In the genomic region with DNA sequence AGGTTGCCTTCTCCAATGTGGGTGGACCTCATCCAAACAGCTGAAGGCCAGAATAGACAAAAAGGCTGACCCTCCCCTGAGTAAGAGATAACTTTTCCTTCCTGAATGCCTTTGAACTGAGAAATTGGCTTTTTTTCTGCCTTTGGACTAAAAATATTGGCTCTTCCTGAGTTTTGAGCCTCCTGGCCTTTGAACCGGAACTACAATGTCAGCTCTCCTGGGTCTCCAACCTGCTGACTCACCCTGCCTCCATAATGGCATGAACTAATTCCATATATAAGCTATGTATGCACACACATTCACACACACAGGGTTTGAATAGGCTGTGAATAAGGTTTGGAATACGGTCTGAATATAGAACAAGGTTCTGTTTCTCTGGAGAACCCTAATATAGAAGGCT, we compare ENCODE assay signal across 33 cellular contexts.
"Had no signal": no experiment of that assay in that cellular context is flagged by ENCODE, and none has a peak within 500 bp of the region (broad histone marks: within the 10 kb centered on the region; RNA-seq: fewer than 3 reads in every experiment).

No MANE protein-coding gene starts in this region.

- ATAC-seq: activated naive CD4-positive, alpha-beta T cell treated with anti-CD3 and anti-CD28 coated beads, Interleukin-2, amount 50 U/mL, for 72 hours; activated naive CD8-positive, alpha-beta T cell treated with anti-CD3 and anti-CD28 coated beads, Interleukin-2, amount 50 U/mL, for 24 hours; activated T-cell treated with anti-CD3 and anti-CD28 coated beads, Interleukin-2, amount 50 U/mL, for 4 hours; activated T-cell treated with anti-CD3 and anti-CD28 coated beads, Interleukin-2, amount 50 U/mL, for 72 hours; activated T-helper 17 cell treated with anti-CD3 and anti-CD28 coated beads, Interleukin-2, amount 50 U/mL, for 72 hours; body of pancreas had no signal

- H3K27ac ChIP-seq: adrenal gland, ascending aorta, body of pancreas, brain microvascular endothelial cell, breast epithelium, cardiac muscle cell had no signal

- DNase-seq: activated effector memory CD4-positive, alpha-beta T cell treated with anti-CD3 and anti-CD28 coated beads, Interleukin-2, amount 50 U/mL, for 16 hours; activated effector memory CD4-positive, alpha-beta T cell treated with Interleukin-2 at 50 U/mL for 16 hours; activated gamma-delta T cell; activated gamma-delta T cell treated with Interleukin-2 at 50 U/mL for 16 hours; activated naive CD4-positive, alpha-beta T cell; activated naive CD4-positive, alpha-beta T cell treated with anti-CD3 and anti-CD28 coated beads for 36 hours; activated naive CD4-positive, alpha-beta T cell treated with anti-CD3 and anti-CD28 coated beads, Interleukin-2, amount 10 ng/mL, durations not matched to agents 7 days and 5 days; activated naive CD4-positive, alpha-beta T cell treated with anti-CD3 and anti-CD28 coated beads, Interleukin-2, amount 50 U/mL, for 16 hours; activated naive CD4-positive, alpha-beta T cell treated with Interleukin-2 at 50 U/mL for 16 hours; activated naive CD8-positive, alpha-beta T cell treated with anti-CD3 and anti-CD28 coated beads for 36 hours; activated naive CD8-positive, alpha-beta T cell treated with anti-CD3 and anti-CD28 coated beads, Interleukin-2, amount 10 ng/mL, durations not matched to agents 7 days and 5 days; activated naive CD8-positive, alpha-beta T cell treated with anti-CD3 and anti-CD28 coated beads, Interleukin-2, amount 50 U/mL, for 24 hours; activated T-cell treated with anti-CD3 and anti-CD28 coated beads, Interleukin-2, amount 50 U/mL, for 4 hours; activated T-cell treated with anti-CD3 and anti-CD28 coated beads, Interleukin-2, amount 50 U/mL, for 48 hours; activated T-cell treated with anti-CD3 and anti-CD28 coated beads, Interleukin-2, amount 50 U/mL, for 72 hours; adrenal gland; amniotic stem cell; amygdala; anterior cingulate cortex; aorta; body of pancreas; brain microvascular endothelial cell; caudate nucleus; central memory CD4-positive, alpha-beta T cell; cerebellar nuclear complex had no signal

- FAIRE-seq: astrocyte, bronchial epithelial cell, colon had no signal

- H3K27me3 ChIP-seq: ascending aorta, body of pancreas, brain microvascular endothelial cell, breast epithelium, cardiac muscle cell had no signal

- H3K9me3 ChIP-seq: adrenal gland, ascending aorta, body of pancreas, breast epithelium had no signal

- H3K36me3 ChIP-seq: adrenal gland, ascending aorta, brain microvascular endothelial cell, breast epithelium, cardiac muscle cell had no signal

- H3K4me1 ChIP-seq: adrenal gland, ascending aorta, body of pancreas, breast epithelium had no signal

- H3K4me3 ChIP-seq: adrenal gland, ascending aorta, body of pancreas, breast epithelium, cardiac muscle cell had no signal
